2 cellular contexts compared by ENCODE assay signal in genomic region chr15:44566176-44566575, GRCh38.
A peak's percentile ranks its signal among the peaks of the same experiment; 100 is the strongest.
TF ChIP-seq lines count a peak whose summit lies in the region.

No MANE protein-coding gene starts in this region.

TF ChIP-seq in HepG2, 621 proteins besides CTCF, POLR2A, EP300 and RAD21:
- TF ChIP-seq SSRP1 (CRISPR knock-in tag; IDR thresholded peaks at IDR 0.05), result 0 out of 2 replicates have a peak, but pooled peaks have one; percentile 43
- no peak for TF ChIP-seq TBX3 (IDR thresholded peaks at IDR 0.05; ENCODE audit: borderline replicate concordance)

TF ChIP-seq in K562, 482 proteins besides CTCF, POLR2A, EP300 and RAD21:
- no peak for TF ChIP-seq KDM1A (IDR thresholded peaks at IDR 0.05)
- no peak for TF ChIP-seq PTBP1 (IDR thresholded peaks at IDR 0.05; ENCODE audit: low read depth, low read length)
- no peak for TF ChIP-seq ADNP (tag; IDR thresholded peaks at IDR 0.05)
- 0 out of 2 replicates have a peak, but pooled peaks have one; percentile 11 for TF ChIP-seq SUPT5H (IDR thresholded peaks at IDR 0.05)
- no peak for TF ChIP-seq NBN (IDR thresholded peaks at IDR 0.05; ENCODE audit: low read depth)
- TF ChIP-seq SIX5 (IDR thresholded peaks at IDR 0.05; ENCODE audit: borderline replicate concordance in 1 of 2, insufficient read depth in 1 of 2, low read depth in 1 of 2, low read length in 2 of 2), result no peak
- TF ChIP-seq CAMTA2 (CRISPR knock-in tag; conservative IDR thresholded peaks at IDR 0.05), result no peak
- TF ChIP-seq MYNN (IDR thresholded peaks at IDR 0.05), result peak; percentile 1; the same call in 1 of the 2 replicates
- TF ChIP-seq MYNN (CRISPR knock-in tag; IDR thresholded peaks at IDR 0.05), result no peak
- TF ChIP-seq KDM2B (CRISPR knock-in tag; IDR thresholded peaks at IDR 0.05), result no peak
- TF ChIP-seq ZFX (CRISPR knock-in tag; IDR thresholded peaks at IDR 0.05), result no peak
- TF ChIP-seq ZNF253 (CRISPR knock-in tag; conservative IDR thresholded peaks at IDR 0.05), result no peak
- no peak for TF ChIP-seq ZNF282 (CRISPR knock-in tag; IDR thresholded peaks at IDR 0.05)
- TF ChIP-seq RHOXF2B (CRISPR knock-in tag; conservative IDR thresholded peaks at IDR 0.05), result no peak
